8 cellular contexts compared by ENCODE assay signal in the genomic region with DNA sequence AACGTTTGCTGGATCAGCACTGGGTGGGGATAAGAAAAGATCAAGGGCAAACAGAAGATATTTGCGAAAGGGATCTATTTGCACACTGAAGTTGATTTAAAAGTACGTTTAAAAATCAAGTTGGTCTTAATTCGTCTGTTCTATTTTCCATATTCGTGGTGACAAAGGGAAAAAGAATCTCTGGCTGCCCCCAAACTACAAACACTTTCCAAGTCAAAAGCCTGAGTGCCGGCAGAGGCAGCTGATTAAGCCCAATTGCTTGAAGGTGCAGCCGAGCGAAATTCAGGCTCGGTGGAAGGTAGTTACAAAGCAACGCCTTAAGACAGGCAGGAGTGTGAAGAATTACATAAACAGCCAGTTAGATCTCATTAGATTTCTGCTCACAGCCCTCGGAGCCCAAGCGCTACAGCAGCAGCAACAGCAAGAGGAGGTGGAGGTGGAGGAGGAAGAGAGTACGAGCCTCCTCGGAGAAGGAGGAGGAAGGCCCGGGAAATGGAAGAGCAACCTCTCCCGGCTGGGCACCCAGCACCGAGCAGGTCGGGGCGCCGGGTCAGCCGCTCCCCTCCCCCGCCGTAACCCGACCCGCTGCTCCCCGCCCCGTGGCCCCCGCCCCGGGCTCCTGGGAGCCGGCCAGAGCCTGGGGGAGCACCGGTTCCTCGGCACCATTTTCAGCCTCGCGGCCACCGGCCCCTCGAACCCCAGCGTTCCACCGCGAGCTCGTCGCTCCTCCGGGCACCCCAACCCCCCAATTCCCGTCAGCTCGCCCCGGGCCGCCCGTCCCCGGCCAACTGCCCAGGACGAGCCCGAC. TPM values are rescaled to one million over a fixed set of nuclear protein-coding genes. Genes with fewer than 3 reads are reported as not detected.
DNase-seq lines count a peak whose midpoint lies in the region; ATAC-seq and TF ChIP-seq lines count a peak whose summit lies in the region.

No MANE protein-coding gene starts in this region.

- H3K4me3 ChIP-seq in CD8-positive, alpha-beta T cell (ENCODE audit: low read depth, low read length) = peak overlapping the region; percentile 64
- peak overlapping the region; percentile 92 for H3K4me3 ChIP-seq in adipocyte (ENCODE audit: low read length)

- peak; percentile 7 for ATAC-seq in CD8-positive, alpha-beta T cell
- peak; percentile 3 for ATAC-seq in GM21390 (IDR thresholded peaks at IDR 0.05; ENCODE audit: unreplicated experiment)
- ATAC-seq in left cardiac atrium = peak; percentile 2 to 23

- no peaks in the 10 kb centered on the region for H3K9me3 Mint-ChIP-seq in CD8-positive, alpha-beta T cell
- H3K9me3 Mint-ChIP-seq in IgD-negative memory B cell = no peaks in the 10 kb centered on the region

- H3K9ac ChIP-seq in adipocyte (ENCODE audit: low read length) = peak overlapping the region; percentile 98

- peaks cover 32% of the 10 kb centered on the region for H3K36me3 Mint-ChIP-seq in CD8-positive, alpha-beta T cell
- peaks cover 2% of the 10 kb centered on the region for H3K36me3 Mint-ChIP-seq in IgD-negative memory B cell

- H3K27ac ChIP-seq in CD8-positive, alpha-beta T cell (ENCODE audit: low read depth, low read length) = peak overlapping the region; percentile 89

- no peaks in the 10 kb centered on the region for H3K27me3 ChIP-seq in CD8-positive, alpha-beta T cell (ENCODE audit: insufficient read depth, low read length)
- H3K27me3 ChIP-seq in adipocyte (replicated peaks; ENCODE audit: control insufficient read depth, insufficient read depth, low read length) = no peaks in the 10 kb centered on the region

- peaks cover 36% of the 10 kb centered on the region for H3K4me1 ChIP-seq in CD8-positive, alpha-beta T cell (ENCODE audit: insufficient read depth, low read length)
- peaks cover 43% of the 10 kb centered on the region for H3K4me1 ChIP-seq in adipocyte (ENCODE audit: control insufficient read depth, insufficient read depth, low read length)

- DNase-seq in CD8-positive, alpha-beta T cell = peak; percentile 33 to 72 (median 47)
- DNase-seq in SHP77 treated with DMSO at 0.1 percent for 48 hours (lab: John Stamatoyannopoulos, UW) = peak; percentile 38
- peak; percentile 73 for DNase-seq in adipocyte (ENCODE audit: low read depth)
- peak; percentile 64 for DNase-seq in left cardiac atrium
- DNase-seq in pons (ENCODE audit: low spot score) = peak; percentile 74
- DNase-seq in LoVo (ENCODE audit: low spot score) = no peak

- H3K9me3 ChIP-seq in CD8-positive, alpha-beta T cell (ENCODE audit: low read length) = no peaks in the 10 kb centered on the region
- no peaks in the 10 kb centered on the region for H3K9me3 ChIP-seq in adipocyte (ENCODE audit: control insufficient read depth, low read length)

- H3K27me3 Mint-ChIP-seq in CD8-positive, alpha-beta T cell (ENCODE audit: low read depth) = no peaks in the 10 kb centered on the region
- H3K27me3 Mint-ChIP-seq in IgD-negative memory B cell = no peaks in the 10 kb centered on the region

- no peak for TF ChIP-seq CTCF in CD8-positive, alpha-beta T cell (IDR thresholded peaks at IDR 0.05)

- POLR2A ChIA-PET in CD8-positive, alpha-beta T cell (lab: Charles Lee) = interaction anchor here (0.6 to 6.3 kb wide), 29 partner anchors 9 to 417 kb away, joined by 3 to 196 read pairs (median 11); partner anchors contain the start of genes NME1 and UTP18

- CTCF ChIA-PET in CD8-positive, alpha-beta T cell (lab: Charles Lee) = interaction anchor here (0.8 to 27.5 kb wide), 10 partner anchors 8 to 288 kb away, joined by 3 to 761 read pairs (median 4); partner anchors contain the start of gene NME1

- H3K4me1 Mint-ChIP-seq in CD8-positive, alpha-beta T cell (ENCODE audit: low read depth) = peaks cover 54% of the 10 kb centered on the region
- H3K4me1 Mint-ChIP-seq in IgD-negative memory B cell = peaks cover 25 to 28% (median 26%) of the 10 kb centered on the region in 3 donors

- H3K4me3 Mint-ChIP-seq in CD8-positive, alpha-beta T cell = peak overlapping the region; percentile 100
- H3K4me3 Mint-ChIP-seq in IgD-negative memory B cell = peak overlapping the region; percentile 92 to 99 (median 94)

- H3K27ac Mint-ChIP-seq in CD8-positive, alpha-beta T cell = peak overlapping the region; percentile 99
- peak overlapping the region; percentile 92 to 98 (median 95) for H3K27ac Mint-ChIP-seq in IgD-negative memory B cell

- H3K36me3 ChIP-seq in CD8-positive, alpha-beta T cell (ENCODE audit: insufficient read depth, low read length) = peaks cover 18% of the 10 kb centered on the region
- peaks cover 33% of the 10 kb centered on the region for H3K36me3 ChIP-seq in adipocyte (ENCODE audit: control insufficient read depth, insufficient read depth, low read length, severe bottlenecking)

- intact Hi-C loops in CD8-positive, alpha-beta T cell (cut with DNase I, micrococcal nuclease) = loop anchor here (1.0 to 5.0 kb wide), 5 partner anchors 13 to 438 kb away; partner anchors contain the start of genes ACSF2 (in 1 of the 2), MBTD1 (in 1 of the 2), NME1 (in 1 of the 2) and UTP18 (in 1 of the 2)
- intact Hi-C loops in left cardiac atrium (cut with DNase I) = loop anchor here (5.0 kb wide), 1 partner anchor 67 kb away; no protein-coding TSS in a partner anchor

RNA-seq across cellular contexts. Expression of gene TOB1, which starts 0.9 kb away (rescaled TPM):
- 100 to 1,000 TPM; 252 to 277 TPM for total RNA-seq in CD8-positive, alpha-beta T cell
- 8.2 TPM for polyA plus RNA-seq in IgD-negative memory B cell
- 10 to 100 TPM; 57.9 to 63.2 TPM for total RNA-seq in left cardiac atrium

RNA-seq across cellular contexts. Expression of gene WFIKKN2, which starts 29.9 kb away (rescaled TPM):
- not detected for total RNA-seq in CD8-positive, alpha-beta T cell
- not detected for polyA plus RNA-seq in IgD-negative memory B cell
- total RNA-seq in left cardiac atrium = under 1 TPM; 0.15 to 0.50 TPM
